8 cellular contexts compared by ENCODE assay signal in genomic region chr4:9532863-9533192, GRCh38.
DNase-seq lines count a peak whose midpoint lies in the region; ATAC-seq, FAIRE-seq and TF ChIP-seq lines count a peak whose summit lies in the region.
"Not testable (repeated sequence)": the region's sequence is repeated elsewhere in the genome, so short reads cannot be mapped to it uniquely, and the experiment has no call there.

No MANE protein-coding gene starts in this region.

- not testable (repeated sequence) for H3K4me1 ChIP-seq in HAP-1, uterus
- H3K4me1 ChIP-seq in H1 (replicated peaks in 1 of 4; ENCODE audit: control insufficient read depth in 3 of 4, insufficient read depth in 4 of 4, low read length in 3 of 4) = peaks cover 0 to 13% (median 2%) of the 10 kb centered on the region in 4 experiments; a peak in 3 of 7 replicates

- H3K9me3 ChIP-seq in HAP-1; H1 (ENCODE audit: insufficient read depth in 2 of 2, low read depth in 1 of 2, low read length in 1 of 2); iPS-18c (ENCODE audit: control insufficient read depth, insufficient read depth, low read length); uterus: not testable (repeated sequence)

- not testable (repeated sequence) for H2AFZ ChIP-seq in H1 (ENCODE audit: low read length)

- not testable (repeated sequence) for TF ChIP-seq RAD21 in H1 (IDR thresholded peaks at IDR 0.05 in 1 of 2, conservative IDR thresholded peaks at IDR 0.05 in 1 of 2; ENCODE audit: low read depth in 2 of 2, low read length in 2 of 2)

- in situ Hi-C loops in HAP-1 (cut with MboI; ENCODE audit: low sequenced_read_pairs) = loop anchor here (25.0 kb wide), 1 partner anchor 479 kb away; the partner anchor contains the start of gene SLC2A9

- H2AK5ac ChIP-seq in H1 (ENCODE audit: low read depth, low read length) = not testable (repeated sequence)

- TF ChIP-seq EP300 in H1 (IDR thresholded peaks at IDR 0.05; ENCODE audit: borderline replicate concordance in 1 of 2, low read depth in 2 of 2, low read length in 2 of 2) = not testable (repeated sequence)

- not testable (repeated sequence) for H3K27ac ChIP-seq in H1 (ENCODE audit: low read depth, low read length); uterus
- peak overlapping the region in 1 of 21 experiments; percentile 42 for H3K27ac ChIP-seq in skin epidermis

- TF ChIP-seq POLR2A in H1 (IDR thresholded peaks at IDR 0.05; ENCODE audit: control extremely low read depth in 1 of 2, low read depth in 2 of 2, low read length in 2 of 2); uterus (IDR thresholded peaks at IDR 0.05): not testable (repeated sequence)

- H3K27me3 Mint-ChIP-seq in T-cell = peaks cover 26 to 41% of the 10 kb centered on the region in 2 donors
- H3K27me3 Mint-ChIP-seq in activated naive CD4-positive, alpha-beta T cell treated with anti-CD3 and anti-CD28 coated beads, Interleukin-2, amount 10 ng/mL, durations not matched to agents 7 days and 5 days = peaks cover 57% of the 10 kb centered on the region
- peaks cover 24 to 30% of the 10 kb centered on the region in 2 donors for H3K27me3 Mint-ChIP-seq in natural killer cell treated with Interleukin-12 subunit alpha and Interleukin-12 subunit beta and Interleukin-15 and Interleukin-18, amount 100 ng/mL, for 72 hours

- POLR2A ChIA-PET in T-cell (lab: Charles Lee); H1 (lab: Charles Lee; ENCODE audit: partially characterized antibody): not testable (repeated sequence)

- 12% methylated on average over 5 of the region's 15 CpGs; no CpG with 5 or more reads in 1 of the 2 experiments for WGBS in H1 (ENCODE audit: extremely low coverage in 1 of 2, insufficient coverage in 1 of 2, insufficient read length in 1 of 2, insufficient replicate concordance in 2 of 2, low coverage in 1 of 2, low lambda C conversion rate in 2 of 2, missing lambda C conversion rate in 1 of 2), 2 experiments

- H2BK5ac ChIP-seq in H1 (ENCODE audit: low read depth, low read length) = not testable (repeated sequence)

- peak overlapping the region; percentile 49 to 73 for H3K4me2 ChIP-seq in H1 (ENCODE audit: insufficient read depth in 1 of 2, low read depth in 2 of 2, low read length in 2 of 2)

- H4K8ac ChIP-seq in H1 (ENCODE audit: extremely low read depth, insufficient read depth, low read length) = not testable (repeated sequence)

- CTCF ChIA-PET in T-cell (lab: Charles Lee) (interaction anchor here in 1 of 2 donors (0.6 kb wide), 1 partner anchor 123 kb away, joined by 3 read pairs; no protein-coding TSS in a partner anchor), H1 (lab: Charles Lee; ENCODE audit: partially characterized antibody) (interaction anchor here (0.7 to 1.7 kb wide), 8 partner anchors 12 to 159 kb away, joined by 3 to 10 read pairs (median 4); no protein-coding TSS in a partner anchor)
- CTCF ChIA-PET in activated naive CD4-positive, alpha-beta T cell treated with anti-CD3 and anti-CD28 coated beads, Interleukin-2, amount 10 ng/mL, durations not matched to agents 7 days and 5 days (lab: Charles Lee) = interaction anchor here (1.4 kb wide), 1 partner anchor 24 kb away, joined by 3 read pairs; no protein-coding TSS in a partner anchor

- not testable (repeated sequence) for H3K18ac ChIP-seq in H1 (ENCODE audit: extremely low read depth, low read length)

- FAIRE-seq in H1 (lab: Jason Lieb, UNC) = not testable (repeated sequence)

- H3K4me3 Mint-ChIP-seq in T-cell = peak overlapping the region; percentile 61 to 82 (median 65)
- peak overlapping the region; percentile 52 for H3K4me3 Mint-ChIP-seq in activated naive CD4-positive, alpha-beta T cell treated with anti-CD3 and anti-CD28 coated beads, Interleukin-2, amount 10 ng/mL, durations not matched to agents 7 days and 5 days
- H3K4me3 Mint-ChIP-seq in natural killer cell treated with Interleukin-12 subunit alpha and Interleukin-12 subunit beta and Interleukin-15 and Interleukin-18, amount 100 ng/mL, for 72 hours = peak overlapping the region; percentile 81

- H4K20me1 ChIP-seq in H1 (replicated peaks in 1 of 2; ENCODE audit: control insufficient read depth in 1 of 2, insufficient read depth in 2 of 2, low read length in 2 of 2) = not testable (repeated sequence)

- intact Hi-C loops in uterus (cut with DNase I; ENCODE audit: low total_unique reads) = not testable (repeated sequence)

- H4K5ac ChIP-seq in H1 (ENCODE audit: insufficient read length, low read depth, low read length) = not testable (repeated sequence)

- H3K23me2 ChIP-seq in H1 (ENCODE audit: low read depth, low read length) = not testable (repeated sequence)

- not testable (repeated sequence) for H2BK12ac ChIP-seq in H1 (ENCODE audit: low read depth, low read length)

- not testable (repeated sequence) for H3K27ac Mint-ChIP-seq in T-cell; activated naive CD4-positive, alpha-beta T cell treated with anti-CD3 and anti-CD28 coated beads, Interleukin-2, amount 10 ng/mL, durations not matched to agents 7 days and 5 days; natural killer cell treated with Interleukin-12 subunit alpha and Interleukin-12 subunit beta and Interleukin-15 and Interleukin-18, amount 100 ng/mL, for 72 hours

- H2BK15ac ChIP-seq in H1 (ENCODE audit: low read length) = not testable (repeated sequence)

- peak overlapping the region; percentile 62 for H3K4me3 ChIP-seq in HAP-1
- H3K4me3 ChIP-seq in H1 (ENCODE audit: extremely low read depth in 1 of 4, insufficient read depth in 2 of 4, low read depth in 3 of 4, low read length in 4 of 4) = peak overlapping the region in 3 of 4 experiments; percentile 45 to 72 (median 55); a peak in 7 of 8 replicates
- H3K4me3 ChIP-seq in iPS-18c (ENCODE audit: insufficient read depth, low read depth, low read length) = peak overlapping the region; percentile 61
- peak overlapping the region; percentile 31 to 53 (median 40) for H3K4me3 ChIP-seq in skin epidermis
- peak overlapping the region; percentile 45 to 46 for H3K4me3 ChIP-seq in uterus

- not testable (repeated sequence) for H2BK20ac ChIP-seq in H1 (ENCODE audit: low read length)

- not testable (repeated sequence) for H3K9me3 Mint-ChIP-seq in T-cell; activated naive CD4-positive, alpha-beta T cell treated with anti-CD3 and anti-CD28 coated beads, Interleukin-2, amount 10 ng/mL, durations not matched to agents 7 days and 5 days; natural killer cell treated with Interleukin-12 subunit alpha and Interleukin-12 subunit beta and Interleukin-15 and Interleukin-18, amount 100 ng/mL, for 72 hours

- DNase-seq in HAP-1 (ENCODE audit: low spot score in 2 of 2) = peak in 1 of 2 experiments; percentile 25
- not testable (repeated sequence) for DNase-seq in T-cell; activated naive CD4-positive, alpha-beta T cell treated with anti-CD3 and anti-CD28 coated beads, Interleukin-2, amount 10 ng/mL, durations not matched to agents 7 days and 5 days; natural killer cell treated with Interleukin-12 subunit alpha and Interleukin-12 subunit beta and Interleukin-15 and Interleukin-18, amount 100 ng/mL, for 72 hours (ENCODE audit: low spot score); uterus
- peak in 1 of 2 experiments; percentile 69 for DNase-seq in H1 (ENCODE audit: low read depth in 1 of 2, low spot score in 2 of 2)

- H3K36me3 ChIP-seq in HAP-1 (replicated peaks); H1 (ENCODE audit: control insufficient read depth in 2 of 4, insufficient read depth in 4 of 4, low read length in 3 of 4); uterus: not testable (repeated sequence)

- not testable (repeated sequence) for H3K23ac ChIP-seq in H1 (ENCODE audit: insufficient read length)

- not testable (repeated sequence) for H3K79me2 ChIP-seq in H1 (ENCODE audit: control insufficient read depth in 1 of 2, insufficient read depth in 2 of 2, low read length in 2 of 2)

- peaks cover 6 to 10% (median 10%) of the 10 kb centered on the region in 3 donors for H3K4me1 Mint-ChIP-seq in T-cell
- H3K4me1 Mint-ChIP-seq in activated naive CD4-positive, alpha-beta T cell treated with anti-CD3 and anti-CD28 coated beads, Interleukin-2, amount 10 ng/mL, durations not matched to agents 7 days and 5 days = peaks cover 11% of the 10 kb centered on the region
- H3K4me1 Mint-ChIP-seq in natural killer cell treated with Interleukin-12 subunit alpha and Interleukin-12 subunit beta and Interleukin-15 and Interleukin-18, amount 100 ng/mL, for 72 hours (ENCODE audit: low read depth in 2 of 2) = peaks cover 0 to 10% of the 10 kb centered on the region in 2 donors

- not testable (repeated sequence) for H3K9ac ChIP-seq in H1 (replicated peaks in 1 of 4; ENCODE audit: extremely low read depth in 1 of 4, low read depth in 3 of 4, low read length in 3 of 4)

- not testable (repeated sequence) for ATAC-seq in T-cell (replicated peaks in 1 of 4); natural killer cell treated with Interleukin-12 subunit alpha and Interleukin-12 subunit beta and Interleukin-15 and Interleukin-18, amount 100 ng/mL, for 72 hours

- H4K91ac ChIP-seq in H1 (replicated peaks; ENCODE audit: insufficient read length, low read length) = not testable (repeated sequence)

- not testable (repeated sequence) for H3K4ac ChIP-seq in H1 (replicated peaks; ENCODE audit: insufficient read length, low read depth, low read length)

- H3K56ac ChIP-seq in H1 (replicated peaks; ENCODE audit: insufficient read length, low read depth, low read length) = not testable (repeated sequence)

- H3K27me3 ChIP-seq in HAP-1 (ENCODE audit: low read depth); H1 (replicated peaks in 1 of 4; ENCODE audit: control insufficient read depth in 3 of 4, extremely low read depth in 1 of 4, insufficient read depth in 3 of 4, low read length in 3 of 4); uterus: not testable (repeated sequence)

- TF ChIP-seq CTCF in H1 (IDR thresholded peaks at IDR 0.05; ENCODE audit: control extremely low read depth in 1 of 3, insufficient read depth in 1 of 3, low read depth in 1 of 3, low read length in 3 of 3); uterus (IDR thresholded peaks at IDR 0.05): not testable (repeated sequence)

- H3K36me3 Mint-ChIP-seq in T-cell; activated naive CD4-positive, alpha-beta T cell treated with anti-CD3 and anti-CD28 coated beads, Interleukin-2, amount 10 ng/mL, durations not matched to agents 7 days and 5 days; natural killer cell treated with Interleukin-12 subunit alpha and Interleukin-12 subunit beta and Interleukin-15 and Interleukin-18, amount 100 ng/mL, for 72 hours: not testable (repeated sequence)

- H3K14ac ChIP-seq in H1 (ENCODE audit: insufficient read length) = not testable (repeated sequence)

- H3K79me1 ChIP-seq in H1 (ENCODE audit: low read depth, low read length) = not testable (repeated sequence)

- not testable (repeated sequence) for H2BK120ac ChIP-seq in H1 (replicated peaks; ENCODE audit: low read depth, low read length)
